In genomic region chr6:110323004-110323657, GRCh38 we compare ENCODE assay signal across 1 cellular context.
TF ChIP-seq lines count a peak whose summit lies in the region.

No MANE protein-coding gene starts in this region.

TF ChIP-seq in WTC11, 78 proteins besides CTCF, POLR2A, EP300 and RAD21 (continued from another document):
- TF ChIP-seq ZNF512 (CRISPR knock-in tag; IDR thresholded peaks at IDR 0.05; ENCODE audit: borderline replicate concordance) = no peak
- TF ChIP-seq TEAD1 (CRISPR knock-in tag; IDR thresholded peaks at IDR 0.05) = no peak
- no peak for TF ChIP-seq ZMAT4 (CRISPR knock-in tag; IDR thresholded peaks at IDR 0.05)
- no peak for TF ChIP-seq NR1H2 (CRISPR knock-in tag; IDR thresholded peaks at IDR 0.05)
- no peak for TF ChIP-seq MLX (CRISPR knock-in tag; IDR thresholded peaks at IDR 0.05)
- no peak for TF ChIP-seq E2F1 (CRISPR knock-in tag; IDR thresholded peaks at IDR 0.05)
TF ChIP-seq in WTC11: peak in this region for 0.
